1 cellular context compared by ENCODE assay signal in the genomic region with DNA sequence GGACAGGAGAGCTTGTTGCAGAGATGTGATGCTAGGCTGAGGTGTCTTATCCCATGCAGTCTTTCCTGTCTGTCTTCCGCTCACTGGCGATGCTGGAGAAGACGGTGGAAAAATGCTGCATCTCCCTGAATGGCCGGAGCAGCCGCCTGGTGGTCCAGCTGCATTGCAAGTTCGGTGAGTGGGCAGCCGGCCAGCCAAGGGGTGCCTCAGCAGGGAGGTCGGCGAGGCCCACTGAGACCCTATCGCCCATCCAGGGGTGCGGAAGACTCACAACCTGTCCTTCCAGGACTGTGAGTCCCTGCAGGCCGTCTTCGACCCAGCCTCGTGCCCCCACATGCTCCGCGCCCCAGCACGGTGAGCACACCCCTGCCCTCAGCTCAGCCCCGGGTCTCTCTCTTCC.
TF ChIP-seq lines count a peak whose summit lies in the region.

No MANE protein-coding gene starts in this region.

TF ChIP-seq in IMR-90, 13 proteins besides CTCF, POLR2A, EP300 and RAD21:
- TF ChIP-seq MAFK (IDR thresholded peaks at IDR 0.05; ENCODE audit: low read depth, low read length) (no peak), NFE2L2 (IDR thresholded peaks at IDR 0.05; ENCODE audit: low read depth, low read length) (no peak), MAZ (IDR thresholded peaks at IDR 0.05; ENCODE audit: borderline replicate concordance, low read depth, low read length) (no peak), SMC3 (IDR thresholded peaks at IDR 0.05; ENCODE audit: low read depth, low read length) (no peak), ELK1 (IDR thresholded peaks at IDR 0.05; ENCODE audit: borderline replicate concordance, low read depth, low read length) (no peak)
- TF ChIP-seq, protein P1, sequence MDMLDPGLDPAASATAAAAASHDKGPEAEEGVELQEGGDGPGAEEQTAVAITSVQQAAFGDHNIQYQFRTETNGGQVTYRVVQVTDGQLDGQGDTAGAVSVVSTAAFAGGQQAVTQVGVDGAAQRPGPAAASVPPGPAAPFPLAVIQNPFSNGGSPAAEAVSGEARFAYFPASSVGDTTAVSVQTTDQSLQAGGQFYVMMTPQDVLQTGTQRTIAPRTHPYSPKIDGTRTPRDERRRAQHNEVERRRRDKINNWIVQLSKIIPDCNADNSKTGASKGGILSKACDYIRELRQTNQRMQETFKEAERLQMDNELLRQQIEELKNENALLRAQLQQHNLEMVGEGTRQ (IDR thresholded peaks at IDR 0.05; ENCODE audit: low read depth, low read length): no peak
TF ChIP-seq in IMR-90: peak in this region for 0.
